1 cellular context compared by ENCODE assay signal in genomic region chr7:52917982-52918578, GRCh38.
TF ChIP-seq lines count a peak whose summit lies in the region.

No MANE protein-coding gene starts in this region.

TF ChIP-seq in GM23338, 12 proteins besides CTCF, POLR2A, EP300 and RAD21 (continued from another document):
- TF ChIP-seq, protein P1, sequence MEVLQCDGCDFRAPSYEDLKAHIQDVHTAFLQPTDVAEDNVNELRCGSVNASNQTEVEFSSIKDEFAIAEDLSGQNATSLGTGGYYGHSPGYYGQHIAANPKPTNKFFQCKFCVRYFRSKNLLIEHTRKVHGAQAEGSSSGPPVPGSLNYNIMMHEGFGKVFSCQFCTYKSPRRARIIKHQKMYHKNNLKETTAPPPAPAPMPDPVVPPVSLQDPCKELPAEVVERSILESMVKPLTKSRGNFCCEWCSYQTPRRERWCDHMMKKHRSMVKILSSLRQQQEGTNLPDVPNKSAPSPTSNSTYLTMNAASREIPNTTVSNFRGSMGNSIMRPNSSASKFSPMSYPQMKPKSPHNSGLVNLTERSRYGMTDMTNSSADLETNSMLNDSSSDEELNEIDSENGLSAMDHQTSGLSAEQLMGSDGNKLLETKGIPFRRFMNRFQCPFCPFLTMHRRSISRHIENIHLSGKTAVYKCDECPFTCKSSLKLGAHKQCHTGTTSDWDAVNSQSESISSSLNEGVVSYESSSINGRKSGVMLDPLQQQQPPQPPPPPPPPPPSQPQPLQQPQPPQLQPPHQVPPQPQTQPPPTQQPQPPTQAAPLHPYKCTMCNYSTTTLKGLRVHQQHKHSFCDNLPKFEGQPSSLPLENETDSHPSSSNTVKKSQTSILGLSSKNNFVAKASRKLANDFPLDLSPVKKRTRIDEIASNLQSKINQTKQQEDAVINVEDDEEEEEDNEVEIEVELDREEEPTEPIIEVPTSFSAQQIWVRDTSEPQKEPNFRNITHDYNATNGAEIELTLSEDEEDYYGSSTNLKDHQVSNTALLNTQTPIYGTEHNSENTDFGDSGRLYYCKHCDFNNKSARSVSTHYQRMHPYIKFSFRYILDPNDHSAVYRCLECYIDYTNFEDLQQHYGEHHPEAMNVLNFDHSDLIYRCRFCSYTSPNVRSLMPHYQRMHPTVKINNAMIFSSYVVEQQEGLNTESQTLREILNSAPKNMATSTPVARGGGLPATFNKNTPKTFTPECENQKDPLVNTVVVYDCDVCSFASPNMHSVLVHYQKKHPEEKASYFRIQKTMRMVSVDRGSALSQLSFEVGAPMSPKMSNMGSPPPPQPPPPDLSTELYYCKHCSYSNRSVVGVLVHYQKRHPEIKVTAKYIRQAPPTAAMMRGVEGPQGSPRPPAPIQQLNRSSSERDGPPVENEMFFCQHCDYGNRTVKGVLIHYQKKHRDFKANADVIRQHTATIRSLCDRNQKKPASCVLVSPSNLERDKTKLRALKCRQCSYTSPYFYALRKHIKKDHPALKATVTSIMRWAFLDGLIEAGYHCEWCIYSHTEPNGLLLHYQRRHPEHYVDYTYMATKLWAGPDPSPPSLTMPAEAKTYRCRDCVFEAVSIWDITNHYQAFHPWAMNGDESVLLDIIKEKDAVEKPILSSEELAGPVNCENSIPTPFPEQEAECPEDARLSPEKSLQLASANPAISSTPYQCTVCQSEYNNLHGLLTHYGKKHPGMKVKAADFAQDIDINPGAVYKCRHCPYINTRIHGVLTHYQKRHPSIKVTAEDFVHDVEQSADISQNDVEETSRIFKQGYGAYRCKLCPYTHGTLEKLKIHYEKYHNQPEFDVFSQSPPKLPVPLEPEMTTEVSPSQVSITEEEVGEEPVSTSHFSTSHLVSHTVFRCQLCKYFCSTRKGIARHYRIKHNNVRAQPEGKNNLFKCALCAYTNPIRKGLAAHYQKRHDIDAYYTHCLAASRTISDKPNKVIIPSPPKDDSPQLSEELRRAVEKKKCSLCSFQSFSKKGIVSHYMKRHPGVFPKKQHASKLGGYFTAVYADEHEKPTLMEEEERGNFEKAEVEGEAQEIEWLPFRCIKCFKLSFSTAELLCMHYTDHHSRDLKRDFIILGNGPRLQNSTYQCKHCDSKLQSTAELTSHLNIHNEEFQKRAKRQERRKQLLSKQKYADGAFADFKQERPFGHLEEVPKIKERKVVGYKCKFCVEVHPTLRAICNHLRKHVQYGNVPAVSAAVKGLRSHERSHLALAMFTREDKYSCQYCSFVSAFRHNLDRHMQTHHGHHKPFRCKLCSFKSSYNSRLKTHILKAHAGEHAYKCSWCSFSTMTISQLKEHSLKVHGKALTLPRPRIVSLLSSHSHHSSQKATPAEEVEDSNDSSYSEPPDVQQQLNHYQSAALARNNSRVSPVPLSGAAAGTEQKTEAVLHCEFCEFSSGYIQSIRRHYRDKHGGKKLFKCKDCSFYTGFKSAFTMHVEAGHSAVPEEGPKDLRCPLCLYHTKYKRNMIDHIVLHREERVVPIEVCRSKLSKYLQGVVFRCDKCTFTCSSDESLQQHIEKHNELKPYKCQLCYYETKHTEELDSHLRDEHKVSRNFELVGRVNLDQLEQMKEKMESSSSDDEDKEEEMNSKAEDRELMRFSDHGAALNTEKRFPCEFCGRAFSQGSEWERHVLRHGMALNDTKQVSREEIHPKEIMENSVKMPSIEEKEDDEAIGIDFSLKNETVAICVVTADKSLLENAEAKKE (CRISPR knock-in tag; IDR thresholded peaks at IDR 0.05), result no peak
- TF ChIP-seq NANOG (IDR thresholded peaks at IDR 0.05; ENCODE audit: borderline replicate concordance) (no peak), ETS1 (IDR thresholded peaks at IDR 0.05) (no peak), POLR2AphosphoS5 (IDR thresholded peaks at IDR 0.05; ENCODE audit: low read depth) (no peak), ZNF331 (CRISPR knock-in tag; IDR thresholded peaks at IDR 0.05; ENCODE audit: low read depth) (no peak), STAT1 (IDR thresholded peaks at IDR 0.05; ENCODE audit: unreplicated experiment) (no peak), EZH2phosphoT487 (IDR thresholded peaks at IDR 0.05; ENCODE audit: unreplicated experiment) (no peak), CREB1 (CRISPR knock-in tag; IDR thresholded peaks at IDR 0.05; ENCODE audit: low read depth) (no peak)
TF ChIP-seq in GM23338: peak in this region for 0.
